ENCODE assay signal across 8 cellular contexts in genomic region chr16:56355786-56356275, GRCh38.
DNase-seq lines count a peak whose midpoint lies in the region; ATAC-seq and TF ChIP-seq lines count a peak whose summit lies in the region.

No MANE protein-coding gene starts in this region.

- peak; percentile 2; the same call in 2 of the 3 replicates for ATAC-seq in GM23338
- no peak for ATAC-seq in Right ventricle myocardium inferior
- no peak for ATAC-seq in gastrocnemius medialis
- ATAC-seq in HG03565 (IDR thresholded peaks at IDR 0.05; ENCODE audit: unreplicated experiment): no peak

- H3K36me3 Mint-ChIP-seq in GM23338 (ENCODE audit: low read depth): no peaks in the 10 kb centered on the region

- H3K27ac Mint-ChIP-seq in GM23338: no peak overlapping the region

- peak overlapping the region; percentile 48; the same call in 1 of the 2 replicates for H3K27ac ChIP-seq in GM23338 (ENCODE audit: low read depth)
- peak overlapping the region; percentile 69 for H3K27ac ChIP-seq in WERI-Rb-1
- H3K27ac ChIP-seq in gastrocnemius medialis: peak overlapping the region in 1 of 4 donors; percentile 58

- intact Hi-C loops in Right ventricle myocardium inferior (cut with DNase I) (no loop called here), gastrocnemius medialis (cut with DNase I; ENCODE audit: low total_unique reads) (loop anchor here (5.0 kb wide), 1 partner anchor 36 kb away; no protein-coding TSS in a partner anchor)

- H3K9me2 ChIP-seq in GM23338 (ENCODE audit: insufficient read depth): no peaks in the 10 kb centered on the region

- H3K79me2 ChIP-seq in GM23338 (replicated peaks; ENCODE audit: insufficient read depth): no peaks in the 10 kb centered on the region

- peak overlapping the region; percentile 96 for H2AFZ ChIP-seq in GM23338

- no peaks in the 10 kb centered on the region for H3K27me3 ChIP-seq in GM23338 (ENCODE audit: insufficient read depth)
- no peaks in the 10 kb centered on the region for H3K27me3 ChIP-seq in WERI-Rb-1 (ENCODE audit: insufficient read depth, low read depth, severe bottlenecking)
- H3K27me3 ChIP-seq in gastrocnemius medialis: no peaks in the 10 kb centered on the region

- H3K4me3 ChIP-seq in GM23338 (peak overlapping the region; percentile 38), WERI-Rb-1 (ENCODE audit: low read depth, low read length) (no peak overlapping the region), gastrocnemius medialis (peak overlapping the region in 2 of 4 donors; percentile 51 to 58)

- no peaks in the 10 kb centered on the region; the same call in 1 of the 2 replicates for H3F3A ChIP-seq in GM23338 (replicated peaks; ENCODE audit: low read depth)

- no peak for TF ChIP-seq POLR2A in gastrocnemius medialis (IDR thresholded peaks at IDR 0.05)

- H4K20me1 ChIP-seq in GM23338 (replicated peaks; ENCODE audit: insufficient read depth): no peaks in the 10 kb centered on the region

- H3K4me3 Mint-ChIP-seq in GM23338: peak overlapping the region; percentile 74

- no peaks in the 10 kb centered on the region for H3K36me3 ChIP-seq in GM23338 (ENCODE audit: insufficient read depth)
- H3K36me3 ChIP-seq in WERI-Rb-1: no peaks in the 10 kb centered on the region
- H3K36me3 ChIP-seq in gastrocnemius medialis: no peaks in the 10 kb centered on the region

- no peaks in the 10 kb centered on the region for H3K9me3 Mint-ChIP-seq in GM23338

- peak overlapping the region; percentile 74 for H3K4me2 ChIP-seq in GM23338

- peaks cover 38% of the 10 kb centered on the region for H3K4me1 Mint-ChIP-seq in GM23338

- DNase-seq in GM23338 (ENCODE audit: low spot score) (no peak), WERI-Rb-1 (no peak), Right ventricle myocardium inferior (ENCODE audit: missing footprints) (peak; percentile 55), gastrocnemius medialis (peak; percentile 1 to 26), inferior parietal cortex (ENCODE audit: extremely low spot score) (no peak), SKM-1 (lab: John Stamatoyannopoulos, UW; ENCODE audit: unreplicated experiment) (no peak)
- no peak for DNase-seq in stimulated activated CD4-positive, alpha-beta T cell treated with anti-CD3 and anti-CD28 coated beads, Interleukin-2, amount 100 ng/mL, for 24 hours

- peaks cover 23% of the 10 kb centered on the region for H3K4me1 ChIP-seq in GM23338 (ENCODE audit: insufficient read depth)
- H3K4me1 ChIP-seq in gastrocnemius medialis: peaks cover 21 to 36% of the 10 kb centered on the region in 2 donors

- peaks cover 4% of the 10 kb centered on the region for H3K27me3 Mint-ChIP-seq in GM23338 (ENCODE audit: insufficient read depth, low read depth, poor library complexity)

- TF ChIP-seq CTCF in GM23338 (conservative IDR thresholded peaks at IDR 0.05; ENCODE audit: low read depth in 2 of 2): no peak
- no peak for TF ChIP-seq CTCF in WERI-Rb-1 (IDR thresholded peaks at IDR 0.05; ENCODE audit: low read depth, low read length)
- no peak for TF ChIP-seq CTCF in gastrocnemius medialis (IDR thresholded peaks at IDR 0.05 in 4 of 5, conservative IDR thresholded peaks at IDR 0.05 in 1 of 5)

- H3K9me3 ChIP-seq in WERI-Rb-1 (ENCODE audit: severe bottlenecking): no peaks in the 10 kb centered on the region
- no peaks in the 10 kb centered on the region for H3K9me3 ChIP-seq in gastrocnemius medialis

- in situ Hi-C loops in gastrocnemius medialis (cut with MboI; ENCODE audit: low sequenced_read_pairs in 4 of 4): no loop called here

TF ChIP-seq in GM23338, 12 proteins besides CTCF, POLR2A, EP300 and RAD21 (continues in another document):
- TF ChIP-seq, protein P1, sequence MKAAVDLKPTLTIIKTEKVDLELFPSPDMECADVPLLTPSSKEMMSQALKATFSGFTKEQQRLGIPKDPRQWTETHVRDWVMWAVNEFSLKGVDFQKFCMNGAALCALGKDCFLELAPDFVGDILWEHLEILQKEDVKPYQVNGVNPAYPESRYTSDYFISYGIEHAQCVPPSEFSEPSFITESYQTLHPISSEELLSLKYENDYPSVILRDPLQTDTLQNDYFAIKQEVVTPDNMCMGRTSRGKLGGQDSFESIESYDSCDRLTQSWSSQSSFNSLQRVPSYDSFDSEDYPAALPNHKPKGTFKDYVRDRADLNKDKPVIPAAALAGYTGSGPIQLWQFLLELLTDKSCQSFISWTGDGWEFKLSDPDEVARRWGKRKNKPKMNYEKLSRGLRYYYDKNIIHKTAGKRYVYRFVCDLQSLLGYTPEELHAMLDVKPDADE (IDR thresholded peaks at IDR 0.05): no peak
- TF ChIP-seq ZNF331 (CRISPR knock-in tag; IDR thresholded peaks at IDR 0.05; ENCODE audit: low read depth) (no peak), EZH2 (IDR thresholded peaks at IDR 0.05; ENCODE audit: low read depth, unreplicated experiment) (no peak), CREB1 (CRISPR knock-in tag; IDR thresholded peaks at IDR 0.05; ENCODE audit: low read depth) (no peak), REST (IDR thresholded peaks at IDR 0.05; ENCODE audit: unreplicated experiment) (no peak), STAT1 (IDR thresholded peaks at IDR 0.05; ENCODE audit: unreplicated experiment) (no peak), ZNF114 (CRISPR knock-in tag; IDR thresholded peaks at IDR 0.05) (no peak), NANOG (IDR thresholded peaks at IDR 0.05; ENCODE audit: borderline replicate concordance) (no peak), POLR2AphosphoS5 (IDR thresholded peaks at IDR 0.05; ENCODE audit: low read depth) (no peak)

Comparison
In these comparisons a context has a peak if more than half of its experiments do, and no peak if none do; other contexts are left out.
1. DNase-seq: peak in Right ventricle myocardium inferior (single experiment) and gastrocnemius medialis (2 of 2); none in GM23338 (single experiment), WERI-Rb-1 (single experiment), inferior parietal cortex (single experiment), stimulated activated CD4-positive, alpha-beta T cell treated with anti-CD3 and anti-CD28 coated beads, Interleukin-2, amount 100 ng/mL, for 24 hours (0 of 2) and SKM-1 (single experiment).